9 cellular contexts compared by ENCODE assay signal in genomic region chr6:14804444-14805210, GRCh38.
DNase-seq lines count a peak whose midpoint lies in the region; ATAC-seq and TF ChIP-seq lines count a peak whose summit lies in the region.
"Had no signal": no experiment of that assay in that cellular context is flagged by ENCODE, and none has a peak within 500 bp of the region (broad histone marks: within the 10 kb centered on the region; RNA-seq: fewer than 3 reads in every experiment).

No MANE protein-coding gene starts in this region.

- in situ Hi-C loops in GM13976 (cut with MboI; ENCODE audit: low sequenced_read_pairs, unreplicated experiment), result no loop called here

- H3K9me3 ChIP-seq in adipocyte (ENCODE audit: control insufficient read depth, low read length), result no peaks in the 10 kb centered on the region

- intact Hi-C loops in left cardiac atrium (cut with DNase I), result loop anchor here in 1 of 2 donors (5.0 kb wide), 1 partner anchor 92 kb away; no protein-coding TSS in a partner anchor

- no peaks in the 10 kb centered on the region for H3K27me3 ChIP-seq in adipocyte (replicated peaks; ENCODE audit: control insufficient read depth, insufficient read depth, low read length)

- no peak overlapping the region for H3K4me3 ChIP-seq in adipocyte (ENCODE audit: low read length)
- no peak overlapping the region for H3K4me3 ChIP-seq in retinal pigment epithelial cell (ENCODE audit: low read length)

- TF ChIP-seq CTCF in retinal pigment epithelial cell (conservative IDR thresholded peaks at IDR 0.05; ENCODE audit: low read depth, low read length), result no peak
- no peak for TF ChIP-seq CTCF in GM13976 (IDR thresholded peaks at IDR 0.05; ENCODE audit: borderline replicate concordance, control extremely low read depth, extremely low read depth, insufficient read depth, missing control alignments)

- peak; percentile 75 to 85 for ATAC-seq in left cardiac atrium

- peaks cover 8% of the 10 kb centered on the region for H3K4me1 ChIP-seq in adipocyte (ENCODE audit: control insufficient read depth, insufficient read depth, low read length)

- DNase-seq in EL, result peak; percentile 86
- DNase-seq in adipocyte (ENCODE audit: low read depth), result peak; percentile 30
- peak; percentile 89 for DNase-seq in left cardiac atrium
- peak; percentile 68 for DNase-seq in retinal pigment epithelial cell (ENCODE audit: low read depth)
- no peak for DNase-seq in NCI-H1930 (lab: John Stamatoyannopoulos, UW)
- DNase-seq in NCI-H2081 treated with DMSO at 0.1 percent for 48 hours (lab: John Stamatoyannopoulos, UW), result no peak
- DNase-seq in GM13976 (ENCODE audit: low spot score), result no peak
- no peak for DNase-seq in kidney glomerular epithelial cell (lab: John Stamatoyannopoulos, UW)
- DNase-seq: activated CD4-positive, alpha-beta memory T cell treated with anti-CD3 and anti-CD28 coated beads, Interleukin-2, amount 10 ng/mL, durations not matched to agents 7 days and 5 days had no signal

- peak overlapping the region; percentile 5 for H3K9ac ChIP-seq in adipocyte (ENCODE audit: low read length)

- no peaks in the 10 kb centered on the region for H3K36me3 ChIP-seq in adipocyte (ENCODE audit: control insufficient read depth, insufficient read depth, low read length, severe bottlenecking)

Comparison
In these comparisons a context has a peak if more than half of its experiments do, and no peak if none do; other contexts are left out.
1. DNase-seq: peak in EL (single experiment), adipocyte (single experiment), left cardiac atrium (single experiment) and retinal pigment epithelial cell (single experiment); none in NCI-H1930 (0 of 2), NCI-H2081 treated with DMSO at 0.1 percent for 48 hours (single experiment), GM13976 (single experiment) and kidney glomerular epithelial cell (single experiment).